17 cellular contexts compared by ENCODE assay signal in genomic region chr1:47895436-47895835, GRCh38.
"Had no signal": no experiment of that assay in that cellular context is flagged by ENCODE, and none has a peak within 500 bp of the region (broad histone marks: within the 10 kb centered on the region; RNA-seq: fewer than 3 reads in every experiment).

No MANE protein-coding gene starts in this region.

- H3K27ac ChIP-seq: neutrophil, parathyroid adenoma, thyroid gland, uterus had no signal

- H3K9ac ChIP-seq: parathyroid adenoma had no signal

- ATAC-seq: activated CD8-positive, alpha-beta T cell treated with anti-CD3 and anti-CD28 coated beads for 36 hours; activated naive CD4-positive, alpha-beta T cell treated with anti-CD3 and anti-CD28 coated beads, Interleukin-2, amount 50 U/mL, for 72 hours; naive thymus-derived CD8-positive, alpha-beta T cell had no signal

- H3K4me3 ChIP-seq: esophagus squamous epithelium, thyroid gland, uterus had no signal

- DNase-seq: activated B cell treated with CpG ODN at 0.5 μM for 24 hours; activated CD4-positive, alpha-beta T cell treated with anti-CD3 and anti-CD28 coated beads for 48 hours; activated CD8-positive, alpha-beta T cell treated with anti-CD3 and anti-CD28 coated beads for 36 hours; activated effector memory CD4-positive, alpha-beta T cell treated with anti-CD3 and anti-CD28 coated beads, Interleukin-2, amount 50 U/mL, for 16 hours; activated T-cell treated with anti-CD3 and anti-CD28 coated beads, Interleukin-2, amount 50 U/mL, for 48 hours; amniotic stem cell; caudate nucleus; esophagus squamous epithelium; naive thymus-derived CD8-positive, alpha-beta T cell; T-helper 2 cell; thyroid gland; uterus had no signal

- H3K4me1 ChIP-seq: parathyroid adenoma, uterus had no signal

- FAIRE-seq: colon, TTC549 had no signal

- H3K27me3 ChIP-seq: thyroid gland, uterus had no signal

- H3K9me3 ChIP-seq: esophagus squamous epithelium, neutrophil, thyroid gland, uterus had no signal

- H3K36me3 ChIP-seq: esophagus squamous epithelium, neutrophil, thyroid gland, uterus had no signal
